Comparison of ENCODE assay signal across 9 cellular contexts in genomic region chr11:124724854-124725718, GRCh38. TPM values are rescaled to one million over a fixed set of nuclear protein-coding genes. Genes with fewer than 3 reads are reported as not detected.
DNase-seq lines count a peak whose midpoint lies in the region; ATAC-seq and TF ChIP-seq lines count a peak whose summit lies in the region.
"Had no signal": no experiment of that assay in that cellular context is flagged by ENCODE, and none has a peak within 500 bp of the region (broad histone marks: within the 10 kb centered on the region; RNA-seq: fewer than 3 reads in every experiment).

No MANE protein-coding gene starts in this region.

- POLR2A ChIA-PET in OCI-LY7 (lab: Charles Lee), result interaction anchor here (0.5 to 1.3 kb wide), 3 partner anchors 9 to 25 kb away, joined by 3 to 4 read pairs (median 3); no protein-coding TSS in a partner anchor

- peak overlapping the region; percentile 82 for H2AFZ ChIP-seq in OCI-LY7 (ENCODE audit: low read length)

- H3K27me3 ChIP-seq in gastroesophageal sphincter, result peaks cover 77% of the 10 kb centered on the region

- H3K4me1 ChIP-seq in OCI-LY7 (ENCODE audit: insufficient read depth, low read length, poor library complexity, severe bottlenecking) (peaks cover 40% of the 10 kb centered on the region), gastroesophageal sphincter (peaks cover 0 to 8% (median 0%) of the 10 kb centered on the region in 3 donors)

- peak overlapping the region; percentile 48 for H3K4me3 ChIP-seq in OCI-LY7 (ENCODE audit: low read depth, low read length, poor library complexity, severe bottlenecking)
- H3K4me3 ChIP-seq in gastroesophageal sphincter, result no peak overlapping the region
- H3K4me3 ChIP-seq: cardiac muscle cell had no signal

- 35 to 81% methylated on average over 7 to 14 of the region's 16 CpGs for WGBS in gastroesophageal sphincter (ENCODE audit: low coverage in 1 of 2), 2 donors

- no peak for TF ChIP-seq EP300 in gastroesophageal sphincter (IDR thresholded peaks at IDR 0.05)

- BruUV-seq in OCI-LY7 (replicated peaks; lab: Mats Ljungman, UMichigan), result no TSS peak

- H3K27me3 Mint-ChIP-seq in naive B cell, result peaks cover 22 to 30% (median 22%) of the 10 kb centered on the region in 3 donors

- no peaks in the 10 kb centered on the region for H4K20me1 ChIP-seq in OCI-LY7 (ENCODE audit: insufficient read depth, low read length)

- H3K79me2 ChIP-seq in OCI-LY7 (ENCODE audit: insufficient read depth, low read depth, low read length), result no peaks in the 10 kb centered on the region

- no peaks in the 10 kb centered on the region for H3K9me2 ChIP-seq in OCI-LY7 (ENCODE audit: insufficient read depth, low read length)

- CTCF ChIA-PET in OCI-LY7 (lab: Charles Lee; ENCODE audit: unreplicated experiment), result no interaction called here

- TF ChIP-seq CTCF in OCI-LY7 (conservative IDR thresholded peaks at IDR 0.05; ENCODE audit: low read length) (no peak), gastroesophageal sphincter (IDR thresholded peaks at IDR 0.05) (no peak)

- peak overlapping the region in 4 of 6 donors; percentile 52 to 93 (median 62) for H3K27ac Mint-ChIP-seq in naive B cell

- peak overlapping the region; percentile 76 for H3K4me2 ChIP-seq in OCI-LY7 (ENCODE audit: low read length)

- H3K9me3 ChIP-seq in OCI-LY7 (ENCODE audit: low read length), result no peaks in the 10 kb centered on the region
- no peaks in the 10 kb centered on the region for H3K9me3 ChIP-seq in gastroesophageal sphincter

- intact Hi-C loops in OCI-LY7 (cut with micrococcal nuclease; ENCODE audit: unreplicated experiment), result no loop called here

- TF ChIP-seq POLR2A in gastroesophageal sphincter (IDR thresholded peaks at IDR 0.05), result no peak

- H3K27ac ChIP-seq in OCI-LY7 (ENCODE audit: low read depth, low read length, poor library complexity, severe bottlenecking), result peak overlapping the region; percentile 31
- no peak overlapping the region for H3K27ac ChIP-seq in gastroesophageal sphincter
- H3K27ac ChIP-seq: cardiac muscle cell had no signal

- H3K4me1 Mint-ChIP-seq in naive B cell, result peaks cover 54 to 63% (median 56%) of the 10 kb centered on the region in 3 donors

- ATAC-seq in GM18861 (IDR thresholded peaks at IDR 0.05; ENCODE audit: unreplicated experiment) (peak; percentile 97), HG02763 (IDR thresholded peaks at IDR 0.05; ENCODE audit: unreplicated experiment) (peak; percentile 94), naive B cell (ENCODE audit: low read depth in 2 of 2) (peak; percentile 65 to 77), gastroesophageal sphincter (no peak)

- peak overlapping the region; percentile 42 to 91 (median 78) for H3K4me3 Mint-ChIP-seq in naive B cell

- no peaks in the 10 kb centered on the region for H3K9me3 Mint-ChIP-seq in naive B cell

- DNase-seq in OCI-LY7 (ENCODE audit: low spot score), result peak; percentile 69
- no peak for DNase-seq in naive B cell
- DNase-seq in stimulated activated CD4-positive, alpha-beta T cell treated with anti-CD3 and anti-CD28 coated beads, Interleukin-1b, Interleukin-23, amount 100 ng/mL, for 48 hours, result no peak
- no peak for DNase-seq in NCI-H1694 (lab: John Stamatoyannopoulos, UW)
- no peak for DNase-seq in SW 1271 (lab: John Stamatoyannopoulos, UW)

- H3K36me3 ChIP-seq in OCI-LY7 (ENCODE audit: insufficient read depth, low read length) (no peaks in the 10 kb centered on the region), gastroesophageal sphincter (no peaks in the 10 kb centered on the region)
- H3K36me3 ChIP-seq: cardiac muscle cell had no signal

- no peaks in the 10 kb centered on the region for H3K36me3 Mint-ChIP-seq in naive B cell

RNA-seq across cellular contexts. Expression of gene NRGN, which starts 14.7 kb away (rescaled TPM):
- total RNA-seq in OCI-LY7 (2014; rRNA removed; shearing (Covaris generic)), result 3.3 and 6.8 TPM in 2 replicates
- 15.3 and 16.9 TPM in 2 replicates for total RNA-seq in OCI-LY7 (2022)
- polyA plus RNA-seq in naive B cell (ENCODE audit: low read depth in 6 of 6), result 1 to 10 TPM; 1.3 to 8.3 (median 6.0) TPM
- total RNA-seq in gastroesophageal sphincter, result 1 to 10 TPM in 3 of 4 donors, under 1 TPM in 1; 0.66 to 2.4 (median 1.8) TPM

RNA-seq across cellular contexts. Expression of gene VSIG2, which starts 27.0 kb away (rescaled TPM):
- not detected in 2 replicates for total RNA-seq in OCI-LY7 (2014; rRNA removed; shearing (Covaris generic))
- total RNA-seq in OCI-LY7 (2022), result not detected in 2 replicates
- polyA plus RNA-seq in naive B cell (ENCODE audit: low read depth in 6 of 6), result under 1 TPM in 1 of 6 donors, not detected in 5; 0.29 TPM
- 1 to 10 TPM in 2 of 4 donors, under 1 TPM in 1, not detected in 1; 0.58 to 3.2 (median 1.2) TPM for total RNA-seq in gastroesophageal sphincter
- total RNA-seq: cardiac muscle cell had no signal
- polyA plus RNA-seq: cardiac muscle cell had no signal

RNA-seq across cellular contexts. Expression of gene ESAM, which starts 37.0 kb away (rescaled TPM):
- total RNA-seq in OCI-LY7 (2014; rRNA removed; shearing (Covaris generic)), result 0.15 and 0.35 TPM in 2 replicates
- total RNA-seq in OCI-LY7 (2022), result 0.49 and 0.83 TPM in 2 replicates
- polyA plus RNA-seq in naive B cell (ENCODE audit: low read depth in 6 of 6), result 10 to 100 TPM; 13.6 to 25.3 (median 19.1) TPM
- 10 to 100 TPM in 3 of 4 donors, 1 to 10 TPM in 1; 9.8 to 38.4 (median 22.4) TPM for total RNA-seq in gastroesophageal sphincter

RNA-seq across cellular contexts. Expression of gene SPA17, which starts 51.4 kb away (rescaled TPM):
- total RNA-seq in OCI-LY7 (2014; rRNA removed; shearing (Covaris generic)), result 2.4 and 5.1 TPM in 2 replicates
- total RNA-seq in OCI-LY7 (2022) (5.1 and 5.5 TPM in 2 replicates), gastroesophageal sphincter (10 to 100 TPM in 1 of 4 donors, 1 to 10 TPM in 3; 4.6 to 15.3 (median 7.4) TPM)
- 1 to 10 TPM in 5 of 6 donors, under 1 TPM in 1; 0.70 to 3.1 (median 1.7) TPM for polyA plus RNA-seq in naive B cell (ENCODE audit: low read depth in 6 of 6)

RNA-seq across cellular contexts. Expression of gene SIAE, which starts 51.5 kb away (rescaled TPM):
- 2.6 and 4.8 TPM in 2 replicates for total RNA-seq in OCI-LY7 (2014; rRNA removed; shearing (Covaris generic))
- total RNA-seq in OCI-LY7 (2022) (7.3 and 8.6 TPM in 2 replicates), gastroesophageal sphincter (1 to 10 TPM; 2.7 to 7.5 (median 4.0) TPM)
- polyA plus RNA-seq in naive B cell (ENCODE audit: low read depth in 6 of 6), result 1 to 10 TPM; 2.4 to 3.9 (median 3.2) TPM

Comparison
In these comparisons a context has a peak if more than half of its experiments do, and no peak if none do; other contexts are left out.
1. RNA of gene ESAM, which starts 37.0 kb away (total RNA-seq): 9.8 to 38.4 TPM in gastroesophageal sphincter; 0.15 to 0.83 TPM in OCI-LY7; every median in the first group is over 4 times any median in the second.